ENCODE assay signal across 33 cellular contexts in genomic region chr1:176167210-176167609, GRCh38.
"Had no signal": no experiment of that assay in that cellular context is flagged by ENCODE, and none has a peak within 500 bp of the region (broad histone marks: within the 10 kb centered on the region; RNA-seq: fewer than 3 reads in every experiment).

No MANE protein-coding gene starts in this region.

- ATAC-seq: activated CD8-positive, alpha-beta T cell treated with anti-CD3 and anti-CD28 coated beads for 36 hours; activated naive CD4-positive, alpha-beta T cell treated with anti-CD3 and anti-CD28 coated beads, Interleukin-2, amount 50 U/mL, for 72 hours; activated T-cell treated with anti-CD3 and anti-CD28 coated beads, Interleukin-2, amount 50 U/mL, for 4 hours; activated T-cell treated with anti-CD3 and anti-CD28 coated beads, Interleukin-2, amount 50 U/mL, for 72 hours; activated T-helper 17 cell treated with anti-CD3 and anti-CD28 coated beads, Interleukin-2, amount 50 U/mL, for 72 hours; body of pancreas; T-helper 17 cell had no signal

- FAIRE-seq: astrocyte, colon had no signal

- H3K4me3 ChIP-seq: adrenal gland, body of pancreas, breast epithelium had no signal

- H3K27ac ChIP-seq: adrenal gland, body of pancreas, brain microvascular endothelial cell, breast epithelium, VCaP had no signal

- H3K36me3 ChIP-seq: adrenal gland, brain microvascular endothelial cell, breast epithelium had no signal

- H3K4me1 ChIP-seq: adrenal gland, body of pancreas, breast epithelium had no signal

- H3K27me3 ChIP-seq: adrenal gland, body of pancreas, brain microvascular endothelial cell, breast epithelium had no signal

- DNase-seq: activated B cell treated with CpG ODN at 0.5 μM for 24 hours; activated CD4-positive, alpha-beta memory T cell treated with anti-CD3 and anti-CD28 coated beads for 36 hours; activated CD4-positive, alpha-beta T cell treated with anti-CD3 and anti-CD28 coated beads for 4 hours; activated CD4-positive, alpha-beta T cell treated with anti-CD3 and anti-CD28 coated beads, Interleukin-2, amount 10 ng/mL, durations not matched to agents 24 days and 14 days; activated CD4-positive, alpha-beta T cell treated with anti-CD3 and anti-CD28 coated beads, Interleukin-2, amount 50 U/mL, for 1 hour; activated CD4-positive, alpha-beta T cell treated with anti-CD3 and anti-CD28 coated beads, Interleukin-2, amount 50 U/mL, for 4 hours; activated CD4-positive, CD25-positive, alpha-beta regulatory T cell treated with anti-CD3 and anti-CD28 coated beads, Interleukin-2, amount 50 U/mL, for 72 hours; activated CD8-positive, alpha-beta memory T cell treated with anti-CD3 and anti-CD28 coated beads, Interleukin-2, amount 50 U/mL, for 4 hours; activated CD8-positive, alpha-beta T cell treated with anti-CD3 and anti-CD28 coated beads for 36 hours; activated effector memory CD4-positive, alpha-beta T cell treated with anti-CD3 and anti-CD28 coated beads, Interleukin-2, amount 50 U/mL, for 16 hours; activated gamma-delta T cell treated with Interleukin-2 at 50 U/mL for 16 hours; activated naive CD4-positive, alpha-beta T cell; activated naive CD4-positive, alpha-beta T cell treated with anti-CD3 and anti-CD28 coated beads for 36 hours; activated naive CD4-positive, alpha-beta T cell treated with anti-CD3 and anti-CD28 coated beads, Interleukin-2, amount 50 U/mL, for 16 hours; activated naive CD8-positive, alpha-beta T cell treated with anti-CD3 and anti-CD28 coated beads for 36 hours; activated T-cell treated with anti-CD3 and anti-CD28 coated beads for 4 hours; activated T-cell treated with anti-CD3 and anti-CD28 coated beads, Interleukin-2, amount 50 U/mL, for 1 hour; activated T-cell treated with anti-CD3 and anti-CD28 coated beads, Interleukin-2, amount 50 U/mL, for 4 hours; activated T-cell treated with anti-CD3 and anti-CD28 coated beads, Interleukin-2, amount 50 U/mL, for 72 hours; adrenal gland; amniotic stem cell; aorta; body of pancreas; brain microvascular endothelial cell; central memory CD4-positive, alpha-beta T cell; T-helper 17 cell; T1000 had no signal

- H3K9me3 ChIP-seq: adrenal gland, breast epithelium had no signal
